ENCODE assay signal across 8 cellular contexts in the genomic region with DNA sequence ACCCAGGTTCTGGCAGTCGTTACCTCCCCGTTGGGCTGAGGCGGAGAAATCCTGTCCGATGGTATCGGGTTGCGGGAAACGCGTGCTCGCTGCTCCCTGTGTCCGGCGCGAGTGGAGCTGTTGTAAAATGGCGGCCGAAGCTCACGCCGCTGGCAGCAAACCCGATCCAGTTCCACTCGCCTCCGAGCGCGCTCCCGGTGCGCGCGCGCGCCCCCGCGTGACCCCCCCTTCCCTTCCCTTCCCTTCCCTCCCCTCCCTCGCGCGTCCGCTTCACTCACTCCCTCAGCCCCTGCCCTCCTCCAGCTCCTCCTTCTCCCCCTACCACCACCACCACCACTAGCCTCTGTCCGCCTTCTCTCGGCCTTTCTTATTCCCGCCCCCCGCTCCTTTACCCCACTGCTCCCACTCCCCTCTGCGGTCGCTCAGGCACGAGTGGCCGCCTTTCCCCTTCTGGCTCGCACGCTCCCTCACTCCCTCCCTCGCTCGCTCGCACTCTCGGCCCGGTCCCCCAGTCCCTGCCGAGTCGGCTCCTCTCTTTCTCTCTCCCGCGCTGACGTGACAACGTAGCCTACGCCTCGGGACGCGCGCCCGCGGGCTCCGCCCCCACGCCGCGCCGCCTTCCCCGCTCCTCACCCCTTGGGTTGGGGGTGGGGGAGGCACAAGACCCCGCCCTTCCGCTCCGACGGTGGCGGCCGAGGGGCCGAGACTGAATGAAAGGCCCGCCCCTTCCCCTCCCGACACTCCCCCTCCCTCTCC. TPM values are rescaled to one million over a fixed set of nuclear protein-coding genes. Genes with fewer than 3 reads are reported as not detected.
DNase-seq lines count a peak whose midpoint lies in the region; ATAC-seq and TF ChIP-seq lines count a peak whose summit lies in the region.

Gene SYNCRIP, minus strand, starts transcription at position 113 of the 756 bp plus-strand sequence. CDS start 1,447 bp downstream, outside the sequence.

- H3K9me3 Mint-ChIP-seq in CD14-positive monocyte = peaks cover 0 to 5% (median 0%) of the 10 kb centered on the region in 7 donors

- H3K9me3 ChIP-seq in left lung = no peaks in the 10 kb centered on the region

- peak; percentile 71 for ATAC-seq in GM19397 (IDR thresholded peaks at IDR 0.05; ENCODE audit: unreplicated experiment)
- ATAC-seq in HG03565 (IDR thresholded peaks at IDR 0.05; ENCODE audit: unreplicated experiment) = peak; percentile 66
- ATAC-seq in left lung = peak; percentile 89

- H3K27ac ChIP-seq in left lung = peak within 1 kb of the TSS; percentile 98 to 99

- intact Hi-C loops in CD14-positive monocyte (cut with micrococcal nuclease) (loop anchor here (1.0 to 5.0 kb wide), 3 partner anchors 35 to 51 kb away; partner anchors contain the start of gene SNX14 (in 1 of the 2)), left lung (cut with DNase I) (loop anchor here in 1 of 2 donors (5.0 kb wide), 1 partner anchor 34 kb away; no protein-coding TSS in a partner anchor)

- peak within 1 kb of the TSS; percentile 94 to 97 for H3K4me3 ChIP-seq in left lung

- H3K36me3 ChIP-seq in left lung = peaks cover 0 to 23% of the 10 kb centered on the region in 2 donors

- H3K27me3 ChIP-seq in left lung = no peaks in the 10 kb centered on the region

- H3K4me3 Mint-ChIP-seq in CD14-positive monocyte = peak within 1 kb of the TSS; percentile 91 to 97

- peaks cover 21 to 47% of the 10 kb centered on the region in 2 donors for H3K4me1 ChIP-seq in left lung

- H3K36me3 Mint-ChIP-seq in CD14-positive monocyte = peaks cover 27 to 33% of the 10 kb centered on the region in 2 donors

- DNase-seq in CD14-positive monocyte (ENCODE audit: low spot score) (peak; percentile 98), NCI-H748 treated with DMSO at 0.1 percent for 48 hours (lab: John Stamatoyannopoulos, UW) (peak; percentile 91), dedifferentiated amniotic fluid mesenchymal stem cell (ENCODE audit: extremely low spot score) (peak; percentile 97), left lung (peak; percentile 99 to 100)
- peak; percentile 97 to 99 for DNase-seq in activated CD4-positive, alpha-beta T cell treated with anti-CD3 and anti-CD28 coated beads, Interleukin-2, amount 50 U/mL, for 24 hours (ENCODE audit: low read depth in 1 of 2, low spot score in 1 of 2)
- DNase-seq in stimulated activated CD4-positive, alpha-beta T cell treated with anti-CD3 and anti-CD28 coated beads, Interleukin-2, amount 100 ng/mL, for 4 hours (ENCODE audit: low read depth) = peak; percentile 99

- no peaks in the 10 kb centered on the region for H3K27me3 Mint-ChIP-seq in CD14-positive monocyte (ENCODE audit: low read depth in 3 of 3)

- peaks cover 45% of the 10 kb centered on the region for H3K4me1 Mint-ChIP-seq in CD14-positive monocyte

- TF ChIP-seq CTCF in CD14-positive monocyte (IDR thresholded peaks at IDR 0.05) (no peak), left lung (IDR thresholded peaks at IDR 0.05) (no peak)

- H3K27ac Mint-ChIP-seq in CD14-positive monocyte = peak within 1 kb of the TSS; percentile 97 to 100 (median 99)

RNA-seq across cellular contexts. Expression of gene SYNCRIP, which starts in this region (rescaled TPM):
- polyA plus RNA-seq in CD14-positive monocyte = 10 to 100 TPM; 36.6 to 41.4 TPM
- 100 to 1,000 TPM in 1 of 2 donors, 10 to 100 TPM in 1; 72.2 to 119 TPM for total RNA-seq in left lung

Comparison
In these comparisons a context has a peak if more than half of its experiments do, and no peak if none do; other contexts are left out.
1. Peak in every context shown above with its lines: DNase-seq, ATAC-seq, H3K4me3 ChIP-seq and H3K27ac ChIP-seq.